Comparison of ENCODE assay signal across 12 cellular contexts in the genomic region with DNA sequence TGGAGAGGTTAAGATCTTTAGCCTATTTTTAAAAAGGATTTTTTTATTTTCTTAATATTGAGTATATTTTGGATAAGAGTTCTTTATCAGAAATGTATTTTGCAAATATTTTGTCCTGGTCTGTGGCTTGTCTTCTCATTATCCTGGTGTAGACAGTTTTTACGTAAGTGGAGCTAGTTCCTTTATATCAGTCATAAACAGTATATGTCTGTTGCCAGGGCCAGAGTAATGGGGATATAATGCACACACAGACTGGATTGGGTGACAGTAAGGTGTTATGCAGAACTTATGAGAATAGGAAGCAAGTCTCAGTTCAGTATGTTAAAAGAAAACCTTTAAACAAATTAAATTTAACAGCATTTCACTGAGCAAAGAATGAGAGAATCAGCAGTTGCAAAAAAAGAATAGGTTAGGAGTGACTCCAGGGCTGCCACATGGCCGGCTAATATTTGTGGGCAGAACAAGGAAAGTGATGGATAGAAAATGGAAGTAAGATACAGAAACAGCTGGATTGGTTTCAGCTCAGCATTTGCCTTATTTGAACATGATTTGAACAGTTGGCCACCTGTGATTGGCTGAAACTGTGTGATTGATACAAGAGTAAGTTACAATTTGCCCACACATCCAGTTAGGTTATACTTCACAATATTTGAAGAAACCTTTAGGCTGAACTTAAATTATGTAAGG.
DNase-seq lines count a peak whose midpoint lies in the region; ATAC-seq and TF ChIP-seq lines count a peak whose summit lies in the region.
"Had no signal": no experiment of that assay in that cellular context is flagged by ENCODE, and none has a peak within 500 bp of the region (broad histone marks: within the 10 kb centered on the region; RNA-seq: fewer than 3 reads in every experiment).

No MANE protein-coding gene starts in this region.

- intact Hi-C loops in left lung (cut with DNase I): loop anchor here in 1 of 2 donors (10.0 kb wide), 1 partner anchor 242 kb away; no protein-coding TSS in a partner anchor

- no peak overlapping the region for H3K4me3 ChIP-seq in left lung
- H3K4me3 ChIP-seq: stomach had no signal

- peak; percentile 43 to 46 for ATAC-seq in activated CD4-positive, CD25-positive, alpha-beta regulatory T cell treated with anti-CD3 and anti-CD28 coated beads, Interleukin-2, amount 50 U/mL, for 24 hours
- ATAC-seq in GM21576 (IDR thresholded peaks at IDR 0.05; ENCODE audit: unreplicated experiment): peak; percentile 38
- ATAC-seq in HG03175 (IDR thresholded peaks at IDR 0.05; ENCODE audit: unreplicated experiment): peak; percentile 22
- ATAC-seq in left lung: peak; percentile 38

- H3K4me1 ChIP-seq in left lung: peaks cover 0 to 4% of the 10 kb centered on the region in 2 donors

- no peak for TF ChIP-seq CTCF in left lung (IDR thresholded peaks at IDR 0.05)

- no peak for DNase-seq in activated CD4-positive, CD25-positive, alpha-beta regulatory T cell (lab: John Stamatoyannopoulos, UW)
- DNase-seq in left lung: no peak
- no peak for DNase-seq in HT-29 (ENCODE audit: low spot score)
- DNase-seq in EL: no peak
- DNase-seq in RKO (ENCODE audit: low spot score): no peak
- DNase-seq: NCI-H524, stomach had no signal

- no peaks in the 10 kb centered on the region for H3K36me3 ChIP-seq in left lung
- H3K36me3 ChIP-seq: stomach had no signal

- no peaks in the 10 kb centered on the region for H3K9me3 ChIP-seq in left lung
- H3K9me3 ChIP-seq: stomach had no signal

- H3K27ac ChIP-seq in left lung: peak overlapping the region in 1 of 2 donors; percentile 5
- H3K27ac ChIP-seq: 22Rv1, stomach, VCaP had no signal

- H3K27me3 ChIP-seq in left lung: no peaks in the 10 kb centered on the region
- H3K27me3 ChIP-seq: stomach had no signal
